ENCODE assay signal across 25 cellular contexts in genomic region chr11:61779666-61780525, GRCh38. TPM values are rescaled to one million over a fixed set of nuclear protein-coding genes. Genes with fewer than 3 reads are reported as not detected.
DNase-seq lines count a peak whose midpoint lies in the region; ATAC-seq and TF ChIP-seq lines count a peak whose summit lies in the region.
"Had no signal": no experiment of that assay in that cellular context is flagged by ENCODE, and none has a peak within 500 bp of the region (broad histone marks: within the 10 kb centered on the region; RNA-seq: fewer than 3 reads in every experiment).

No MANE protein-coding gene starts in this region.

- H3K4me1 ChIP-seq in BLaER1 (peaks cover 34% of the 10 kb centered on the region), osteoblast (ENCODE audit: insufficient read depth, low read length) (no peaks in the 10 kb centered on the region)

- ATAC-seq in HG03196 (IDR thresholded peaks at IDR 0.05; ENCODE audit: unreplicated experiment): no peak

- H3K9me3 ChIP-seq in BLaER1 (no peaks in the 10 kb centered on the region), osteoblast (ENCODE audit: low read depth, low read length) (no peaks in the 10 kb centered on the region)

- no peak overlapping the region for H2AFZ ChIP-seq in osteoblast (ENCODE audit: low read length)
- H2AFZ ChIP-seq: PC-9 had no signal

- TF ChIP-seq CTCF in osteoblast (IDR thresholded peaks at IDR 0.05; ENCODE audit: extremely low read depth, low read depth, low read length) (no peak), coronary artery (IDR thresholded peaks at IDR 0.05) (no peak)

- H4K20me1 ChIP-seq in BLaER1 (0 out of 2 replicates have a peak, but pooled peaks cover under 1% of the 10 kb centered on the region), osteoblast (ENCODE audit: insufficient read depth, low read length) (no peaks in the 10 kb centered on the region)

- 0 out of 2 replicates have a peak overlapping the region, but pooled peaks have one; percentile 10 for H3K9ac ChIP-seq in BLaER1
- H3K9ac ChIP-seq: KMS-11 had no signal

- no peaks in the 10 kb centered on the region for H3K9me3 Mint-ChIP-seq in activated naive CD4-positive, alpha-beta T cell treated with anti-CD3 and anti-CD28 coated beads, Interleukin-2, amount 50 U/mL, for 24 hours
- H3K9me3 Mint-ChIP-seq in activated T-helper 1 cell treated with anti-CD3 and anti-CD28 coated beads, Interleukin-12 subunit alpha, Interleukin-12 subunit beta, Interleukin-2, Interleukin-4 antibody, amounts not matched to agents 30 ng/mL and 10 ng/mL and 1 ng/mL, durations not matched to agents 14 hours and 24 hours and 36 hours: no peaks in the 10 kb centered on the region
- H3K9me3 Mint-ChIP-seq: CD8-positive, alpha-beta memory T cell had no signal

- H3K4me2 ChIP-seq in BLaER1: no peak overlapping the region; the same call in 1 of the 2 replicates
- no peak overlapping the region for H3K4me2 ChIP-seq in osteoblast (ENCODE audit: insufficient read depth, low read length)
- H3K4me2 ChIP-seq: KMS-11, PC-9 had no signal

- no peaks in the 10 kb centered on the region for H3K36me3 Mint-ChIP-seq in activated naive CD4-positive, alpha-beta T cell treated with anti-CD3 and anti-CD28 coated beads, Interleukin-2, amount 50 U/mL, for 24 hours
- H3K36me3 Mint-ChIP-seq in activated T-helper 1 cell treated with anti-CD3 and anti-CD28 coated beads, Interleukin-12 subunit alpha, Interleukin-12 subunit beta, Interleukin-2, Interleukin-4 antibody, amounts not matched to agents 30 ng/mL and 10 ng/mL and 1 ng/mL, durations not matched to agents 14 hours and 24 hours and 36 hours (ENCODE audit: low read depth): peaks cover 6% of the 10 kb centered on the region

- H3K79me2 ChIP-seq in osteoblast (ENCODE audit: insufficient read depth, low read length): no peaks in the 10 kb centered on the region

- H3K27me3 Mint-ChIP-seq in activated naive CD4-positive, alpha-beta T cell treated with anti-CD3 and anti-CD28 coated beads, Interleukin-2, amount 50 U/mL, for 24 hours: no peaks in the 10 kb centered on the region
- H3K27me3 Mint-ChIP-seq in activated T-helper 1 cell treated with anti-CD3 and anti-CD28 coated beads, Interleukin-12 subunit alpha, Interleukin-12 subunit beta, Interleukin-2, Interleukin-4 antibody, amounts not matched to agents 30 ng/mL and 10 ng/mL and 1 ng/mL, durations not matched to agents 14 hours and 24 hours and 36 hours (ENCODE audit: insufficient read depth): no peaks in the 10 kb centered on the region

- peaks cover 15% of the 10 kb centered on the region for H3K4me1 Mint-ChIP-seq in activated naive CD4-positive, alpha-beta T cell treated with anti-CD3 and anti-CD28 coated beads, Interleukin-2, amount 50 U/mL, for 24 hours
- peaks cover 8% of the 10 kb centered on the region for H3K4me1 Mint-ChIP-seq in activated T-helper 1 cell treated with anti-CD3 and anti-CD28 coated beads, Interleukin-12 subunit alpha, Interleukin-12 subunit beta, Interleukin-2, Interleukin-4 antibody, amounts not matched to agents 30 ng/mL and 10 ng/mL and 1 ng/mL, durations not matched to agents 14 hours and 24 hours and 36 hours (ENCODE audit: low read depth)

- no peak overlapping the region for H3K4me3 Mint-ChIP-seq in activated naive CD4-positive, alpha-beta T cell treated with anti-CD3 and anti-CD28 coated beads, Interleukin-2, amount 50 U/mL, for 24 hours
- peak overlapping the region; percentile 40 for H3K4me3 Mint-ChIP-seq in activated T-helper 1 cell treated with anti-CD3 and anti-CD28 coated beads, Interleukin-12 subunit alpha, Interleukin-12 subunit beta, Interleukin-2, Interleukin-4 antibody, amounts not matched to agents 30 ng/mL and 10 ng/mL and 1 ng/mL, durations not matched to agents 14 hours and 24 hours and 36 hours
- H3K4me3 Mint-ChIP-seq: CD8-positive, alpha-beta memory T cell had no signal

- no peak overlapping the region for H3K27ac ChIP-seq in BLaER1
- H3K27ac ChIP-seq in osteoblast (ENCODE audit: low read depth, low read length): no peak overlapping the region
- H3K27ac ChIP-seq in coronary artery: no peak overlapping the region
- H3K27ac ChIP-seq: 22Rv1, C4-2B, KMS-11, PC-9 had no signal

- DNase-seq in activated naive CD4-positive, alpha-beta T cell treated with anti-CD3 and anti-CD28 coated beads, Interleukin-2, amount 50 U/mL, for 16 hours: no peak
- DNase-seq in activated T-helper 1 cell treated with anti-CD3 and anti-CD28 coated beads, Interleukin-12 subunit alpha, Interleukin-12 subunit beta, Interleukin-2, Interleukin-4 antibody, amounts not matched to agents 30 ng/mL and 10 ng/mL and 1 ng/mL, durations not matched to agents 14 hours and 24 hours and 36 hours (ENCODE audit: low spot score): no peak
- peak; percentile 88 for DNase-seq in osteoblast (ENCODE audit: insufficient read length, low spot score, missing footprints)
- DNase-seq in coronary artery (ENCODE audit: low spot score): no peak
- DNase-seq in islet precursor cell: no peak
- DNase-seq: AML-193; Calu3; CD8-positive, alpha-beta memory T cell; DMS153; GOT3; NCI-H1092 treated with DMSO at 0.1 percent for 48 hours; NCI-H1436 treated with DMSO at 0.1 percent for 48 hours; NCI-H2029; NCI-H226; NCI-H510A treated with DMSO at 0.1 percent for 48 hours; NCI-H748 treated with DMSO at 0.1 percent for 48 hours; PC-9; RPMI8226; SHP77 treated with DMSO at 0.1 percent for 48 hours had no signal

- peak overlapping the region; percentile 23 for H3K27ac Mint-ChIP-seq in activated naive CD4-positive, alpha-beta T cell treated with anti-CD3 and anti-CD28 coated beads, Interleukin-2, amount 50 U/mL, for 24 hours
- no peak overlapping the region for H3K27ac Mint-ChIP-seq in activated T-helper 1 cell treated with anti-CD3 and anti-CD28 coated beads, Interleukin-12 subunit alpha, Interleukin-12 subunit beta, Interleukin-2, Interleukin-4 antibody, amounts not matched to agents 30 ng/mL and 10 ng/mL and 1 ng/mL, durations not matched to agents 14 hours and 24 hours and 36 hours

- peaks cover 21% of the 10 kb centered on the region for H3K36me3 ChIP-seq in BLaER1
- H3K36me3 ChIP-seq in osteoblast (ENCODE audit: insufficient read depth, low read length): no peaks in the 10 kb centered on the region

- no peaks in the 10 kb centered on the region for H3K27me3 ChIP-seq in BLaER1
- H3K27me3 ChIP-seq in osteoblast (ENCODE audit: insufficient read depth, low read length): no peaks in the 10 kb centered on the region

- H3K4me3 ChIP-seq in BLaER1 (no peak overlapping the region), osteoblast (ENCODE audit: insufficient read depth, low read length) (no peak overlapping the region), coronary artery (no peak overlapping the region)
- H3K4me3 ChIP-seq: PC-9 had no signal

- intact Hi-C loops in activated T-helper 1 cell treated with anti-CD3 and anti-CD28 coated beads, Interleukin-12 subunit alpha, Interleukin-12 subunit beta, Interleukin-2, Interleukin-4 antibody, amounts not matched to agents 30 ng/mL and 10 ng/mL and 1 ng/mL, durations not matched to agents 14 hours and 24 hours and 36 hours (cut with micrococcal nuclease): no loop called here

RNA-seq across cellular contexts. Expression of gene TMEM258, which starts 12.5 kb away (rescaled TPM):
- 164 and 166 TPM in 2 replicates for total RNA-seq in activated T-helper 1 cell treated with anti-CD3 and anti-CD28 coated beads, Interleukin-12 subunit alpha, Interleukin-12 subunit beta, Interleukin-2, Interleukin-4 antibody, amounts not matched to agents 30 ng/mL and 10 ng/mL and 1 ng/mL, durations not matched to agents 14 hours and 24 hours and 36 hours
- 63.3 and 81.9 TPM in 2 replicates for total RNA-seq in osteoblast

RNA-seq across cellular contexts. Expression of gene FEN1, which starts 12.8 kb away (rescaled TPM):
- 147 and 149 TPM in 2 replicates for total RNA-seq in activated T-helper 1 cell treated with anti-CD3 and anti-CD28 coated beads, Interleukin-12 subunit alpha, Interleukin-12 subunit beta, Interleukin-2, Interleukin-4 antibody, amounts not matched to agents 30 ng/mL and 10 ng/mL and 1 ng/mL, durations not matched to agents 14 hours and 24 hours and 36 hours
- total RNA-seq in osteoblast: 7.7 and 9.0 TPM in 2 replicates

RNA-seq across cellular contexts. Expression of gene MYRF, which starts 27.5 kb away (rescaled TPM):
- 0.78 and 0.99 TPM in 2 replicates for total RNA-seq in activated T-helper 1 cell treated with anti-CD3 and anti-CD28 coated beads, Interleukin-12 subunit alpha, Interleukin-12 subunit beta, Interleukin-2, Interleukin-4 antibody, amounts not matched to agents 30 ng/mL and 10 ng/mL and 1 ng/mL, durations not matched to agents 14 hours and 24 hours and 36 hours
- 0.29 and 0.36 TPM in 2 replicates for total RNA-seq in osteoblast

RNA-seq across cellular contexts. Expression of gene FADS1, which starts 36.9 kb away (rescaled TPM):
- 92.3 and 97.7 TPM in 2 replicates for total RNA-seq in activated T-helper 1 cell treated with anti-CD3 and anti-CD28 coated beads, Interleukin-12 subunit alpha, Interleukin-12 subunit beta, Interleukin-2, Interleukin-4 antibody, amounts not matched to agents 30 ng/mL and 10 ng/mL and 1 ng/mL, durations not matched to agents 14 hours and 24 hours and 36 hours
- total RNA-seq in osteoblast: 303 and 323 TPM in 2 replicates

RNA-seq across cellular contexts. Expression of gene FADS2, which starts 48.2 kb away (rescaled TPM):
- 250 and 256 TPM in 2 replicates for total RNA-seq in activated T-helper 1 cell treated with anti-CD3 and anti-CD28 coated beads, Interleukin-12 subunit alpha, Interleukin-12 subunit beta, Interleukin-2, Interleukin-4 antibody, amounts not matched to agents 30 ng/mL and 10 ng/mL and 1 ng/mL, durations not matched to agents 14 hours and 24 hours and 36 hours
- total RNA-seq in osteoblast: 258 and 275 TPM in 2 replicates

Comparison
In these comparisons a context has a peak if more than half of its experiments do, and no peak if none do; other contexts are left out.
1. RNA of gene FEN1, which starts 12.8 kb away (total RNA-seq): 147 to 149 TPM in activated T-helper 1 cell treated with anti-CD3 and anti-CD28 coated beads, Interleukin-12 subunit alpha, Interleukin-12 subunit beta, Interleukin-2, Interleukin-4 antibody, amounts not matched to agents 30 ng/mL and 10 ng/mL and 1 ng/mL, durations not matched to agents 14 hours and 24 hours and 36 hours; 7.7 to 9.0 TPM in osteoblast; every median in the first group is over 10 times any median in the second.